Comparison of ENCODE assay signal across 8 cellular contexts in genomic region chr12:101698782-101699347, GRCh38.
A peak's percentile ranks its signal among the peaks of the same experiment; 100 is the strongest.
DNase-seq lines count a peak whose midpoint lies in the region; ATAC-seq and TF ChIP-seq lines count a peak whose summit lies in the region.

No MANE protein-coding gene starts in this region.

- peaks cover 5% of the 10 kb centered on the region for H3K36me3 Mint-ChIP-seq in stimulated activated memory B cell treated with anti-CD40 and anti-IgM and Interleukin-4, amounts not matched to agents 10 μg/mL and 1 μg/mL and 100 μg/mL, for 72 hours

- H3K27ac Mint-ChIP-seq in stimulated activated memory B cell treated with anti-CD40 and anti-IgM and Interleukin-4, amounts not matched to agents 10 μg/mL and 1 μg/mL and 100 μg/mL, for 72 hours: peak overlapping the region; percentile 94

- H3K4me1 ChIP-seq in HUES6 (ENCODE audit: control insufficient read depth, insufficient read depth, low read length): peaks cover 16% of the 10 kb centered on the region

- DNase-seq in amniotic epithelial cell (ENCODE audit: low read depth) (peak; percentile 5), iPS-NIHi11 (ENCODE audit: low spot score) (peak; percentile 22), NCI-H774 (lab: John Stamatoyannopoulos, UW) (no peak)
- DNase-seq in NK-92 treated with Interleukin-12 subunit alpha and Interleukin-12 subunit beta, amount 100 ng/mL, for 24 hours (lab: John Stamatoyannopoulos, UW): no peak
- DNase-seq in activated CD8-positive, alpha-beta memory T cell treated with anti-CD3 and anti-CD28 coated beads, Interleukin-2, amount 50 U/mL, for 4 hours: no peak

- H3K27ac ChIP-seq in C4-2B (peak overlapping the region; percentile 100), HUES6 (ENCODE audit: low read depth, low read length) (no peak overlapping the region)

- H3K27me3 ChIP-seq in HUES6 (ENCODE audit: control insufficient read depth, insufficient read depth, low read length): peaks cover 17% of the 10 kb centered on the region

- no peaks in the 10 kb centered on the region for H3K9me3 Mint-ChIP-seq in stimulated activated memory B cell treated with anti-CD40 and anti-IgM and Interleukin-4, amounts not matched to agents 10 μg/mL and 1 μg/mL and 100 μg/mL, for 72 hours

- H3K9me3 ChIP-seq in HUES6 (ENCODE audit: control insufficient read depth, insufficient read depth, low read depth, low read length): no peaks in the 10 kb centered on the region

- H3K9ac ChIP-seq in HUES6 (ENCODE audit: low read length): peak overlapping the region; percentile 75

- H3K4me3 Mint-ChIP-seq in stimulated activated memory B cell treated with anti-CD40 and anti-IgM and Interleukin-4, amounts not matched to agents 10 μg/mL and 1 μg/mL and 100 μg/mL, for 72 hours: peak overlapping the region; percentile 88

- no peaks in the 10 kb centered on the region for H3K27me3 Mint-ChIP-seq in stimulated activated memory B cell treated with anti-CD40 and anti-IgM and Interleukin-4, amounts not matched to agents 10 μg/mL and 1 μg/mL and 100 μg/mL, for 72 hours

- ATAC-seq in stimulated activated memory B cell treated with anti-CD40 and anti-IgM and Interleukin-4, amounts not matched to agents 10 μg/mL and 1 μg/mL and 100 μg/mL, for 72 hours: no peak

- TF ChIP-seq CTCF in C4-2B (conservative IDR thresholded peaks at IDR 0.05): peak; percentile 40

- H3K36me3 ChIP-seq in HUES6 (ENCODE audit: control insufficient read depth, insufficient read depth, low read length): no peaks in the 10 kb centered on the region

- peaks cover 71% of the 10 kb centered on the region for H3K4me1 Mint-ChIP-seq in stimulated activated memory B cell treated with anti-CD40 and anti-IgM and Interleukin-4, amounts not matched to agents 10 μg/mL and 1 μg/mL and 100 μg/mL, for 72 hours

- peak overlapping the region; percentile 88 for H3K4me3 ChIP-seq in HUES6 (ENCODE audit: low read depth, low read length)

Comparison
In these comparisons a context has a peak if more than half of its experiments do, and no peak if none do; other contexts are left out.
1. DNase-seq: peak in amniotic epithelial cell (single experiment) and iPS-NIHi11 (single experiment); none in NCI-H774 (single experiment), NK-92 treated with Interleukin-12 subunit alpha and Interleukin-12 subunit beta, amount 100 ng/mL, for 24 hours (single experiment) and activated CD8-positive, alpha-beta memory T cell treated with anti-CD3 and anti-CD28 coated beads, Interleukin-2, amount 50 U/mL, for 4 hours (single experiment).